8 cellular contexts compared by ENCODE assay signal in the genomic region with DNA sequence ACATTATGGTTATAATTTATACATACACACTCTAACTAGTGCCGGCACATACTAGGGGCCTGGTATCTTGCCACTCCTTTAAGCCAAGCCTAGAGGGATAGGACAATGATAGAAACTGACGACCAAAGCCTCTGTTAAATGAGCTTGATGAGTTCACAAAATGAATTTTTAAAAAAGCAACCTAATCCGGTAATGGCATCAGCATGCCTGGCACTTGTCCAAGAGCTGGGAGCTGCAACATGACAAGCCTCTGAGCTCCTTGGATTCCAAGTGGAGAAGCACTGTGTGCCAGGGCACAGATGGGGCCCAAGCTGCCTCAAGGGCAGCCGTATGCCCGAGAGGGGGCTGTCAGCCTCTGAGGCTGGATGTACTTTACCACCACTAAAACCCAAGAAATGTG. TPM values are rescaled to one million over a fixed set of nuclear protein-coding genes. Genes with fewer than 3 reads are reported as not detected.
DNase-seq lines count a peak whose midpoint lies in the region; ATAC-seq lines count a peak whose summit lies in the region.

No MANE protein-coding gene starts in this region.

- ATAC-seq in aorta (ENCODE audit: low FRiP score) (peak; percentile 47), HG03159 (IDR thresholded peaks at IDR 0.05; ENCODE audit: unreplicated experiment) (no peak)

- H2AFZ ChIP-seq in Karpas-422 (ENCODE audit: low read length) = no peak overlapping the region

- no peaks in the 10 kb centered on the region for H4K20me1 ChIP-seq in Karpas-422 (ENCODE audit: insufficient read depth, low read depth, low read length)

- no peak overlapping the region for H3K27ac ChIP-seq in aorta (ENCODE audit: low read depth in 1 of 2, low read length in 2 of 2)
- no peak overlapping the region for H3K27ac ChIP-seq in Karpas-422 (ENCODE audit: low read length)

- WGBS in aorta, 2 donors = 30 to 33% methylated on average over 5 of the region's 5 CpGs

- H3K9me2 ChIP-seq in Karpas-422 (replicated peaks; ENCODE audit: insufficient read depth, low read length) = no peaks in the 10 kb centered on the region

- H3K27me3 ChIP-seq in aorta (ENCODE audit: control insufficient read depth in 1 of 2, insufficient read depth in 2 of 2, low read length in 1 of 2) (no peaks in the 10 kb centered on the region), Karpas-422 (ENCODE audit: low read length) (no peaks in the 10 kb centered on the region)

- H3K4me2 ChIP-seq in Karpas-422 (ENCODE audit: low read depth, low read length, poor library complexity, severe bottlenecking) = no peak overlapping the region

- H3K79me2 ChIP-seq in Karpas-422 (ENCODE audit: low read length) = no peaks in the 10 kb centered on the region

- no peaks in the 10 kb centered on the region for H3K36me3 ChIP-seq in aorta (ENCODE audit: control insufficient read depth in 1 of 2, insufficient read depth in 2 of 2, low read length in 1 of 2)
- no peaks in the 10 kb centered on the region for H3K36me3 ChIP-seq in Karpas-422 (ENCODE audit: insufficient read depth, low read length)

- H3K4me1 ChIP-seq in aorta (ENCODE audit: control insufficient read depth in 1 of 2, insufficient read depth in 2 of 2, low read length in 2 of 2) = no peaks in the 10 kb centered on the region
- H3K4me1 ChIP-seq in Karpas-422 (ENCODE audit: low read length) = peaks cover 12% of the 10 kb centered on the region

- no peak overlapping the region for H3K9ac ChIP-seq in Karpas-422 (ENCODE audit: low read length)

- H3K9me3 ChIP-seq in aorta (ENCODE audit: control insufficient read depth, low read length) = no peaks in the 10 kb centered on the region
- no peaks in the 10 kb centered on the region for H3K9me3 ChIP-seq in Karpas-422 (ENCODE audit: low read length)

- peak; percentile 2 to 50 for DNase-seq in SHP77 (lab: John Stamatoyannopoulos, UW)
- DNase-seq in SHP77 treated with DMSO at 0.1 percent for 48 hours (lab: John Stamatoyannopoulos, UW) = no peak
- peak; percentile 45 for DNase-seq in amniotic stem cell (lab: John Stamatoyannopoulos, UW)
- peak; percentile 79 for DNase-seq in iris pigment epithelial cell (ENCODE audit: low read depth)
- peak; percentile 76 to 82 for DNase-seq in aorta
- DNase-seq in Karpas-422 = no peak
- no peak for DNase-seq in cortex of kidney (lab: John Stamatoyannopoulos, UW)

- no peak overlapping the region for H3K4me3 ChIP-seq in aorta (ENCODE audit: low read length in 2 of 2)
- no peak overlapping the region for H3K4me3 ChIP-seq in Karpas-422 (ENCODE audit: low read length)

- intact Hi-C loops in aorta (cut with DNase I) = no loop called here

RNA-seq across cellular contexts. Expression of a gene that starts 9.7 kb away (rescaled TPM):
- total RNA-seq in aorta = 10 to 100 TPM; 25.5 to 34.0 TPM
- 1 to 10 TPM; 7.6 to 8.7 TPM for polyA plus RNA-seq in aorta
- 85.1 and 111 TPM in 2 replicates for total RNA-seq in Karpas-422 (2014; rRNA removed; shearing (Covaris generic); ENCODE audit: low replicate concordance)

Comparison
In these comparisons a context has a peak if more than half of its experiments do, and no peak if none do; other contexts are left out.
1. DNase-seq: peak in SHP77 (2 of 2), amniotic stem cell (single experiment), iris pigment epithelial cell (single experiment) and aorta (2 of 2); none in SHP77 treated with DMSO at 0.1 percent for 48 hours (single experiment), Karpas-422 (single experiment) and cortex of kidney (single experiment).